22 cellular contexts compared by ENCODE assay signal in the genomic region with DNA sequence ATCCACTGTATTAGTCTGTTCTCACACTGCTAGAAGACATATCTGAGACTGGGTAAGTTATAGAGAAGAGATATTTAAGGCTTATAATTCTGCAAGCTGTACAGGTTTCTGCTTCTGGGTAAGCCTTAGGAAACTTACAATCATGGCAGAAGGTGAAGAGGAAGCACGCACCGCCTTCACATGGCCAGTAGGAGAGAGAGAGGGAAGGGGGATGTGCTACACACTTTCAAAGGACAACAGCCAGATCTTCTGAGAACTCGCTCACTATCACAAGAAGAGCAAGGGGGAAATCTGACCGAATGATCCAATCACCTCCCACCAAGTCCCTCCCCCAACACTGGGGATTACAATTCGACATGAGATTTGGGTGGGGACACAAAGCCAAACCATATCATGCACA. TPM values are rescaled to one million over a fixed set of nuclear protein-coding genes. Genes with fewer than 3 reads are reported as not detected.
A peak's percentile ranks its signal among the peaks of the same experiment; 100 is the strongest.
DNase-seq lines count a peak whose midpoint lies in the region; ATAC-seq and TF ChIP-seq lines count a peak whose summit lies in the region.
"Had no signal": no experiment of that assay in that cellular context is flagged by ENCODE, and none has a peak within 500 bp of the region (broad histone marks: within the 10 kb centered on the region; RNA-seq: fewer than 3 reads in every experiment).

No MANE protein-coding gene starts in this region.

- H3F3A ChIP-seq in GM23338 (replicated peaks; ENCODE audit: low read depth) = no peaks in the 10 kb centered on the region
- no peaks in the 10 kb centered on the region for H3F3A ChIP-seq in GM23248 (ENCODE audit: insufficient read depth)

- H2AFZ ChIP-seq in GM23338 (no peak overlapping the region), GM23248 (no peak overlapping the region)
- H2AFZ ChIP-seq: PC-9 had no signal

- 94 to 95% methylated on average over 5 of the region's 5 CpGs for WGBS in GM23248 (ENCODE audit: low coverage in 1 of 2, low lambda C conversion rate in 2 of 2, missing lambda C conversion rate in 2 of 2), 2 experiments

- H3K4me3 ChIP-seq in GM23338 (no peak overlapping the region), GM23248 (no peak overlapping the region)
- H3K4me3 ChIP-seq: ovary, PC-9, SJSA1, vagina had no signal

- H3K4me2 ChIP-seq in GM23338 = no peak overlapping the region
- H3K4me2 ChIP-seq in GM23248 (ENCODE audit: unreplicated experiment) = no peak overlapping the region
- H3K4me2 ChIP-seq: PC-9 had no signal

- H4K20me1 ChIP-seq in GM23338 (replicated peaks; ENCODE audit: insufficient read depth) (peaks cover 21% of the 10 kb centered on the region), GM23248 (ENCODE audit: insufficient read depth) (0 out of 2 replicates have a peak, but pooled peaks cover 5% of the 10 kb centered on the region)

- H3K27ac ChIP-seq in GM23338 (ENCODE audit: low read depth) (no peak overlapping the region), GM23248 (no peak overlapping the region)
- H3K27ac ChIP-seq: ovary, PC-9, SJSA1, vagina had no signal

- H3K36me3 Mint-ChIP-seq in GM23338 (ENCODE audit: low read depth) (peaks cover 3% of the 10 kb centered on the region; the same call in 1 of the 3 replicates), chondrocyte (ENCODE audit: low read depth) (no peaks in the 10 kb centered on the region), neural crest cell (ENCODE audit: low read depth) (peaks cover 11% of the 10 kb centered on the region)
- H3K36me3 Mint-ChIP-seq in naive thymus-derived CD8-positive, alpha-beta T cell = peaks cover 0 to 18% (median 2%) of the 10 kb centered on the region in 3 donors

- H3K9me2 ChIP-seq in GM23338 (ENCODE audit: insufficient read depth) (no peaks in the 10 kb centered on the region), GM23248 (ENCODE audit: insufficient read depth) (no peaks in the 10 kb centered on the region)

- no peak overlapping the region for H3K9ac ChIP-seq in GM23248

- TF ChIP-seq CTCF in GM23338 (conservative IDR thresholded peaks at IDR 0.05; ENCODE audit: low read depth in 2 of 2) (peak; percentile 23 to 39; a peak in 3 of 4 replicates), chondrocyte (IDR thresholded peaks at IDR 0.05) (peak; percentile 21), neural crest cell (conservative IDR thresholded peaks at IDR 0.05) (peak; percentile 38)

- no peaks in the 10 kb centered on the region for H3K9me3 ChIP-seq in GM23248 (ENCODE audit: low read depth)
- H3K9me3 ChIP-seq: ovary, SJSA1, vagina had no signal

- peaks cover 8% of the 10 kb centered on the region; the same call in 1 of the 2 replicates for H3K4me1 ChIP-seq in GM23338 (ENCODE audit: insufficient read depth)
- H3K4me1 ChIP-seq in GM23248 (ENCODE audit: insufficient read depth) = 0 out of 2 replicates have a peak, but pooled peaks cover under 1% of the 10 kb centered on the region
- H3K4me1 ChIP-seq: SJSA1 had no signal

- H3K4me3 Mint-ChIP-seq in GM23338 (no peak overlapping the region), chondrocyte (ENCODE audit: unreplicated experiment) (no peak overlapping the region), neural crest cell (no peak overlapping the region)
- H3K4me3 Mint-ChIP-seq in naive thymus-derived CD8-positive, alpha-beta T cell = peak overlapping the region in 5 of 10 donors; percentile 19 to 57 (median 53)
- H3K4me3 Mint-ChIP-seq: T-helper 2 cell treated with Interferon-gamma antibody and Interleukin-4, amounts not matched to agents 5 μg/mL and 100 μg/mL, for 36 hours had no signal

- H3K4me1 Mint-ChIP-seq in GM23338 = peaks cover 13% of the 10 kb centered on the region
- H3K4me1 Mint-ChIP-seq in chondrocyte (ENCODE audit: low read depth) = peaks cover 11% of the 10 kb centered on the region
- peaks cover 18% of the 10 kb centered on the region for H3K4me1 Mint-ChIP-seq in neural crest cell
- H3K4me1 Mint-ChIP-seq in naive thymus-derived CD8-positive, alpha-beta T cell = peaks cover 35 to 76% (median 67%) of the 10 kb centered on the region in 4 donors

- H3K27ac Mint-ChIP-seq in GM23338 (no peak overlapping the region; the same call in 1 of the 2 replicates), chondrocyte (ENCODE audit: unreplicated experiment) (no peak overlapping the region), neural crest cell (ENCODE audit: unreplicated experiment) (no peak overlapping the region)
- peak overlapping the region in 2 of 10 donors; percentile 35 to 63 for H3K27ac Mint-ChIP-seq in naive thymus-derived CD8-positive, alpha-beta T cell
- H3K27ac Mint-ChIP-seq: T-helper 2 cell treated with Interferon-gamma antibody and Interleukin-4, amounts not matched to agents 5 μg/mL and 100 μg/mL, for 36 hours had no signal

- POLR2A ChIA-PET in naive thymus-derived CD8-positive, alpha-beta T cell (lab: Charles Lee) = no interaction called here

- peak; percentile 72 for ATAC-seq in GM23338
- no peak for ATAC-seq in naive thymus-derived CD8-positive, alpha-beta T cell

- H3K36me3 ChIP-seq in GM23338 (ENCODE audit: insufficient read depth) = no peaks in the 10 kb centered on the region
- no peaks in the 10 kb centered on the region for H3K36me3 ChIP-seq in GM23248 (ENCODE audit: low read depth)
- H3K36me3 ChIP-seq: ovary, SJSA1, vagina had no signal

- in situ Hi-C loops in GM23248 (cut with MboI) = no loop called here

- H3K9me3 Mint-ChIP-seq in GM23338 (no peaks in the 10 kb centered on the region; the same call in 2 of the 3 replicates), chondrocyte (ENCODE audit: low read depth) (peaks cover 3% of the 10 kb centered on the region), neural crest cell (no peaks in the 10 kb centered on the region)
- peaks cover 0 to 3% (median 0%) of the 10 kb centered on the region in 9 donors for H3K9me3 Mint-ChIP-seq in naive thymus-derived CD8-positive, alpha-beta T cell

- H3K27me3 Mint-ChIP-seq in GM23338 (ENCODE audit: insufficient read depth, low read depth, poor library complexity) (peaks cover 5% of the 10 kb centered on the region), chondrocyte (ENCODE audit: low read depth) (no peaks in the 10 kb centered on the region), neural crest cell (ENCODE audit: low read depth) (no peaks in the 10 kb centered on the region)
- no peaks in the 10 kb centered on the region for H3K27me3 Mint-ChIP-seq in naive thymus-derived CD8-positive, alpha-beta T cell

- DNase-seq in ELF-1 (ENCODE audit: low read depth, low spot score) (peak; percentile 26), GM23338 (ENCODE audit: low spot score) (peak; percentile 56), chondrocyte (ENCODE audit: low spot score) (no peak), neural crest cell (ENCODE audit: low read depth, low spot score) (no peak), GM23248 (no peak)
- DNase-seq in naive thymus-derived CD8-positive, alpha-beta T cell = no peak
- DNase-seq in activated CD8-positive, alpha-beta memory T cell treated with anti-CD3 and anti-CD28 coated beads for 24 hours = no peak
- DNase-seq: activated CD4-positive, CD25-positive, alpha-beta regulatory T cell treated with anti-CD3 and anti-CD28 coated beads, Interleukin-2, amount 50 U/mL, for 72 hours; activated CD8-positive, alpha-beta memory T cell treated with anti-CD3 and anti-CD28 coated beads, Interleukin-2, amount 50 U/mL, for 4 hours; activated naive CD4-positive, alpha-beta T cell; AML-193; aorta; cortex of kidney; NCI-H146; NCI-H774; ovary; PC-9; stimulated activated CD4-positive, alpha-beta T cell treated with anti-CD3 and anti-CD28 coated beads, Interleukin-1b, Interleukin-23, amount 100 ng/mL, for 48 hours; substantia nigra had no signal

- H3K79me2 ChIP-seq in GM23338 (replicated peaks; ENCODE audit: insufficient read depth) = peaks cover 100% of the 10 kb centered on the region
- peaks cover 100% of the 10 kb centered on the region for H3K79me2 ChIP-seq in GM23248 (ENCODE audit: insufficient read depth)

- H3K27me3 ChIP-seq in GM23338 (ENCODE audit: insufficient read depth) (no peaks in the 10 kb centered on the region), GM23248 (replicated peaks; ENCODE audit: insufficient read depth) (no peaks in the 10 kb centered on the region)
- H3K27me3 ChIP-seq: ovary, SJSA1, vagina had no signal

TF ChIP-seq in GM23338, 12 proteins besides CTCF, POLR2A, EP300 and RAD21 (continues in another document):
- TF ChIP-seq ZNF331 (CRISPR knock-in tag; IDR thresholded peaks at IDR 0.05; ENCODE audit: low read depth) = no peak

RNA-seq across cellular contexts. Expression of a gene that starts 13.0 kb away (rescaled TPM):
- 44.6 and 53.3 TPM in 2 replicates for total RNA-seq in GM23338 (2014; rRNA removed; shearing (Covaris generic))
- polyA plus RNA-seq in GM23338 (2016; fragmentation: Nextera tagmentation; extraction: Ambion mirVana) = 24.7 and 30.7 TPM in 2 replicates
- 29.3 to 45.4 TPM (median 30.8 TPM) in 3 replicates for total RNA-seq in chondrocyte
- total RNA-seq in neural crest cell = 48.7 and 51.5 TPM in 2 replicates
- 100 to 1,000 TPM; 111 to 119 TPM for total RNA-seq in naive thymus-derived CD8-positive, alpha-beta T cell
- polyA plus RNA-seq in naive thymus-derived CD8-positive, alpha-beta T cell = 10 to 100 TPM; 31.4 to 36.4 (median 31.6) TPM
- 28.4 and 34.7 TPM in 2 replicates for total RNA-seq in GM23248 (2014; rRNA removed; shearing (Covaris generic))
- 12.4 and 16.6 TPM in 2 replicates for polyA plus RNA-seq in GM23248 (2016; fragmentation: Nextera tagmentation; extraction: Ambion mirVana)

Comparison
In these comparisons a context has a peak if more than half of its experiments do, and no peak if none do; other contexts are left out.
1. DNase-seq: peak in ELF-1 (single experiment) and GM23338 (single experiment); none in chondrocyte (single experiment), neural crest cell (single experiment), naive thymus-derived CD8-positive, alpha-beta T cell (0 of 10), GM23248 (single experiment) and activated CD8-positive, alpha-beta memory T cell treated with anti-CD3 and anti-CD28 coated beads for 24 hours (single experiment).
2. Peak in every context shown above with its lines, with median percentiles within 50 percentile points of each other: CTCF ChIP-seq.